ENCODE assay signal across 8 cellular contexts in genomic region chr18:50356036-50356945, GRCh38. TPM values are rescaled to one million over a fixed set of nuclear protein-coding genes. Genes with fewer than 3 reads are reported as not detected.
DNase-seq lines count a peak whose midpoint lies in the region; ATAC-seq and TF ChIP-seq lines count a peak whose summit lies in the region.

No MANE protein-coding gene starts in this region.

- peak; percentile 78 for DNase-seq in DMS53 (lab: John Stamatoyannopoulos, UW)
- peak in 1 of 3 donors; percentile 38 for DNase-seq in right lobe of liver
- no peak for DNase-seq in NCI-H1694 treated with DMSO at 0.1 percent for 48 hours (lab: John Stamatoyannopoulos, UW)
- no peak for DNase-seq in NCI-H2171 (lab: John Stamatoyannopoulos, UW)
- no peak for DNase-seq in COR-L47 (lab: John Stamatoyannopoulos, UW)

- 17% methylated on average over 4 of the region's 4 CpGs for WGBS in right lobe of liver (ENCODE audit: insufficient coverage, low coverage, low lambda C conversion rate, missing lambda C conversion rate)

- H3K9me3 ChIP-seq in SU-DHL-6 (ENCODE audit: insufficient read depth, low read length) (no peaks in the 10 kb centered on the region), right lobe of liver (no peaks in the 10 kb centered on the region)

- no peak for TF ChIP-seq POLR2A in right lobe of liver (IDR thresholded peaks at IDR 0.05)

- no peaks in the 10 kb centered on the region for H3K9me2 ChIP-seq in SU-DHL-6 (replicated peaks; ENCODE audit: insufficient read depth, low read length)

- peak; percentile 40 for TF ChIP-seq CTCF in SU-DHL-6 (IDR thresholded peaks at IDR 0.05; ENCODE audit: insufficient read depth, low read length, poor library complexity, severe bottlenecking)
- TF ChIP-seq CTCF in right lobe of liver (IDR thresholded peaks at IDR 0.05) = no peak

- H3K4me1 ChIP-seq in right lobe of liver = peaks cover 0 to 13% (median 3%) of the 10 kb centered on the region in 4 donors

- no peaks in the 10 kb centered on the region for H4K20me1 ChIP-seq in SU-DHL-6 (ENCODE audit: low read depth, low read length)

- H2AFZ ChIP-seq in SU-DHL-6 (ENCODE audit: low read depth, low read length, severe bottlenecking) = peak overlapping the region; percentile 78

- H3K9ac ChIP-seq in SU-DHL-6 (ENCODE audit: low read length) = no peak overlapping the region

- H3K27ac ChIP-seq in SU-DHL-6 (ENCODE audit: low read depth, low read length) = no peak overlapping the region
- no peak overlapping the region for H3K27ac ChIP-seq in right lobe of liver

- no peaks in the 10 kb centered on the region for H3K79me2 ChIP-seq in SU-DHL-6 (ENCODE audit: insufficient read depth, low read length)

- intact Hi-C loops in right lobe of liver (cut with DNase I) = loop anchor here (5.0 to 10.0 kb wide), 3 partner anchors 71 to 141 kb away; partner anchors contain the start of genes CXXC1 (in 1 of the 2) and MBD1 (in 1 of the 2)

- H3F3A ChIP-seq in SU-DHL-6 (ENCODE audit: insufficient read depth) = no peaks in the 10 kb centered on the region

- H3K4me3 ChIP-seq in SU-DHL-6 (ENCODE audit: insufficient read depth, low read length, poor library complexity, severe bottlenecking) (no peak overlapping the region), right lobe of liver (no peak overlapping the region)

- H3K27me3 ChIP-seq in SU-DHL-6 (ENCODE audit: low read length) (no peaks in the 10 kb centered on the region), right lobe of liver (no peaks in the 10 kb centered on the region)

- ATAC-seq in GM19328 (IDR thresholded peaks at IDR 0.05; ENCODE audit: unreplicated experiment) = peak; percentile 74
- ATAC-seq in HG03196 (IDR thresholded peaks at IDR 0.05; ENCODE audit: unreplicated experiment) = peak; percentile 70
- ATAC-seq in right lobe of liver = peak; percentile 34 to 83 (median 57)

- peak overlapping the region; percentile 30 for H3K4me2 ChIP-seq in SU-DHL-6 (ENCODE audit: low read depth, low read length, poor library complexity, severe bottlenecking)

- H3K36me3 ChIP-seq in SU-DHL-6 (ENCODE audit: low read length) = no peaks in the 10 kb centered on the region
- no peaks in the 10 kb centered on the region for H3K36me3 ChIP-seq in right lobe of liver

RNA-seq across cellular contexts. Expression of gene SKA1, which starts 18.6 kb away (rescaled TPM):
- 1 to 10 TPM in 2 of 6 experiments, under 1 TPM in 3, not detected in 1; 0.15 to 1.5 (median 0.75) TPM for total RNA-seq in right lobe of liver
